11 cellular contexts compared by ENCODE assay signal in genomic region chr7:74371381-74372059, GRCh38.
DNase-seq lines count a peak whose midpoint lies in the region; TF ChIP-seq lines count a peak whose summit lies in the region.
"Had no signal": no experiment of that assay in that cellular context is flagged by ENCODE, and none has a peak within 500 bp of the region (broad histone marks: within the 10 kb centered on the region; RNA-seq: fewer than 3 reads in every experiment).

No MANE protein-coding gene starts in this region.

- peaks cover 20% of the 10 kb centered on the region for H3K36me3 Mint-ChIP-seq in endothelial cell (ENCODE audit: low read depth, unreplicated experiment)
- H3K36me3 Mint-ChIP-seq: activated naive CD4-positive, alpha-beta T cell treated with anti-CD3 and anti-CD28 coated beads, Interleukin-2, amount 50 U/mL, for 24 hours had no signal

- no peaks in the 10 kb centered on the region for H3K9me3 Mint-ChIP-seq in endothelial cell (ENCODE audit: unreplicated experiment)
- H3K9me3 Mint-ChIP-seq: activated naive CD4-positive, alpha-beta T cell treated with anti-CD3 and anti-CD28 coated beads, Interleukin-2, amount 50 U/mL, for 24 hours had no signal

- peak; percentile 32 for DNase-seq in GM19238 (ENCODE audit: insufficient read length, low spot score)
- DNase-seq in NCI-H2196 treated with DMSO at 0.1 percent for 48 hours (lab: John Stamatoyannopoulos, UW; ENCODE audit: unreplicated experiment) = peak; percentile 56
- peak; percentile 32 for DNase-seq in endothelial cell (ENCODE audit: low spot score)
- peak; percentile 49 for DNase-seq in putamen (ENCODE audit: low spot score)
- DNase-seq in inferior parietal cortex (ENCODE audit: extremely low spot score) = no peak
- no peak for DNase-seq in NCI-H446 treated with DMSO at 0.1 percent for 48 hours (lab: John Stamatoyannopoulos, UW)
- DNase-seq in kidney glomerular epithelial cell (lab: John Stamatoyannopoulos, UW) = no peak
- DNase-seq in ecto neural progenitor cell (ENCODE audit: low spot score) = no peak
- DNase-seq: NCI-H187; stimulated activated naive CD4-positive, alpha-beta T cell treated with Interleukin-2 at 50 U/mL for 16 hours had no signal

- H3K4me3 Mint-ChIP-seq in endothelial cell (ENCODE audit: unreplicated experiment) = no peak overlapping the region
- H3K4me3 Mint-ChIP-seq: activated naive CD4-positive, alpha-beta T cell treated with anti-CD3 and anti-CD28 coated beads, Interleukin-2, amount 50 U/mL, for 24 hours had no signal

- peaks cover 10% of the 10 kb centered on the region for H3K27me3 Mint-ChIP-seq in endothelial cell (ENCODE audit: unreplicated experiment)
- H3K27me3 Mint-ChIP-seq: activated naive CD4-positive, alpha-beta T cell treated with anti-CD3 and anti-CD28 coated beads, Interleukin-2, amount 50 U/mL, for 24 hours had no signal

- no peak for TF ChIP-seq CTCF in endothelial cell (IDR thresholded peaks at IDR 0.05; ENCODE audit: unreplicated experiment)

- peaks cover 24% of the 10 kb centered on the region for H3K4me1 Mint-ChIP-seq in endothelial cell (ENCODE audit: unreplicated experiment)
- H3K4me1 Mint-ChIP-seq: activated naive CD4-positive, alpha-beta T cell treated with anti-CD3 and anti-CD28 coated beads, Interleukin-2, amount 50 U/mL, for 24 hours had no signal

- H3K27ac Mint-ChIP-seq in endothelial cell (ENCODE audit: unreplicated experiment) = no peak overlapping the region
- H3K27ac Mint-ChIP-seq: activated naive CD4-positive, alpha-beta T cell treated with anti-CD3 and anti-CD28 coated beads, Interleukin-2, amount 50 U/mL, for 24 hours had no signal

Comparison
In these comparisons a context has a peak if more than half of its experiments do, and no peak if none do; other contexts are left out.
1. DNase-seq: peak in GM19238 (single experiment), NCI-H2196 treated with DMSO at 0.1 percent for 48 hours (single experiment), endothelial cell (single experiment) and putamen (single experiment); none in inferior parietal cortex (single experiment), NCI-H446 treated with DMSO at 0.1 percent for 48 hours (single experiment), kidney glomerular epithelial cell (single experiment) and ecto neural progenitor cell (single experiment).